1 cellular context compared by ENCODE assay signal in genomic region chr22:19959043-19959586, GRCh38.
TF ChIP-seq lines count a peak whose summit lies in the region.

No MANE protein-coding gene starts in this region.

TF ChIP-seq in H1, 55 proteins besides CTCF, POLR2A, EP300 and RAD21 (continued from another document):
- TF ChIP-seq ATF2 (IDR thresholded peaks at IDR 0.05; ENCODE audit: low read length) (no peak), YY1 (IDR thresholded peaks at IDR 0.05; ENCODE audit: low read depth, low read length) (peak; percentile 63), SP1 (IDR thresholded peaks at IDR 0.05; ENCODE audit: low read depth, low read length) (0 out of 2 replicates have a peak, but pooled peaks have one; percentile 14), BACH1 (IDR thresholded peaks at IDR 0.05; ENCODE audit: low read length) (peak; percentile 47; the same call in 1 of the 2 replicates)
